Comparison of ENCODE assay signal across 8 cellular contexts in genomic region chr6:158040051-158040803, GRCh38. TPM values are rescaled to one million over a fixed set of nuclear protein-coding genes. Genes with fewer than 3 reads are reported as not detected.
A peak's percentile ranks its signal among the peaks of the same experiment; 100 is the strongest.
DNase-seq lines count a peak whose midpoint lies in the region; ATAC-seq and TF ChIP-seq lines count a peak whose summit lies in the region.

No MANE protein-coding gene starts in this region.

- H3K27me3 Mint-ChIP-seq in stimulated activated naive CD8-positive, alpha-beta T cell treated with anti-CD3 and anti-CD28 coated beads, Interleukin-15, Interleukin-2, amounts not matched to agents 100 ng/mL and 50 ng/mL, for 24 hours = no peaks in the 10 kb centered on the region
- no peaks in the 10 kb centered on the region for H3K27me3 Mint-ChIP-seq in CD8-positive, alpha-beta T cell (ENCODE audit: low read depth)

- H3K4me3 Mint-ChIP-seq in stimulated activated naive CD8-positive, alpha-beta T cell treated with anti-CD3 and anti-CD28 coated beads, Interleukin-15, Interleukin-2, amounts not matched to agents 100 ng/mL and 50 ng/mL, for 24 hours = no peak overlapping the region
- no peak overlapping the region for H3K4me3 Mint-ChIP-seq in CD8-positive, alpha-beta T cell

- no peak for TF ChIP-seq POLR2A in NB4 (IDR thresholded peaks at IDR 0.05; ENCODE audit: extremely low read depth, insufficient read length)

- CTCF ChIA-PET in A673 (lab: Charles Lee) = interaction anchor here (0.6 kb wide), 1 partner anchor 21 kb away, joined by 4 read pairs; no protein-coding TSS in a partner anchor
- CTCF ChIA-PET in CD8-positive, alpha-beta T cell (lab: Charles Lee) = interaction anchor here (0.7 to 2.4 kb wide), 3 partner anchors 14 to 69 kb away, joined by 3 to 11 read pairs (median 3); no protein-coding TSS in a partner anchor

- intact Hi-C loops in A673 (cut with micrococcal nuclease; ENCODE audit: unreplicated experiment) = no loop called here
- intact Hi-C loops in CD8-positive, alpha-beta T cell (cut with DNase I, micrococcal nuclease) = no loop called here

- H3K36me3 Mint-ChIP-seq in stimulated activated naive CD8-positive, alpha-beta T cell treated with anti-CD3 and anti-CD28 coated beads, Interleukin-15, Interleukin-2, amounts not matched to agents 100 ng/mL and 50 ng/mL, for 24 hours (ENCODE audit: low read depth) = peaks cover 37% of the 10 kb centered on the region
- peaks cover 52% of the 10 kb centered on the region for H3K36me3 Mint-ChIP-seq in CD8-positive, alpha-beta T cell

- no peak overlapping the region for H3K4me3 ChIP-seq in A673 (ENCODE audit: low read depth, low read length, poor library complexity, severe bottlenecking)
- no peak overlapping the region for H3K4me3 ChIP-seq in NB4 (ENCODE audit: low read depth, low read length)
- H3K4me3 ChIP-seq in CD8-positive, alpha-beta T cell (ENCODE audit: low read depth, low read length) = no peak overlapping the region

- peaks cover 41% of the 10 kb centered on the region for H3K4me1 Mint-ChIP-seq in stimulated activated naive CD8-positive, alpha-beta T cell treated with anti-CD3 and anti-CD28 coated beads, Interleukin-15, Interleukin-2, amounts not matched to agents 100 ng/mL and 50 ng/mL, for 24 hours (ENCODE audit: low read depth)
- peaks cover 13% of the 10 kb centered on the region for H3K4me1 Mint-ChIP-seq in CD8-positive, alpha-beta T cell (ENCODE audit: low read depth)

- BruUV-seq in A673 (replicated peaks; lab: Mats Ljungman, UMichigan) = no TSS peak

- POLR2A ChIA-PET in A673 (lab: Charles Lee; ENCODE audit: low non-redundant PET) = no interaction called here
- POLR2A ChIA-PET in CD8-positive, alpha-beta T cell (lab: Charles Lee) = no interaction called here

- no peaks in the 10 kb centered on the region for H3K9me3 ChIP-seq in A673 (ENCODE audit: low read depth, low read length, poor library complexity, severe bottlenecking)
- no peaks in the 10 kb centered on the region for H3K9me3 ChIP-seq in CD8-positive, alpha-beta T cell (ENCODE audit: low read length)

- peak; percentile 89 for ATAC-seq in GM18868 (IDR thresholded peaks at IDR 0.05; ENCODE audit: unreplicated experiment)
- ATAC-seq in GM21526 (IDR thresholded peaks at IDR 0.05; ENCODE audit: low FRiP score, unreplicated experiment) = no peak
- ATAC-seq in CD8-positive, alpha-beta T cell = no peak

- peak overlapping the region; percentile 45 for H3K27ac ChIP-seq in A673 (ENCODE audit: low read depth, low read length, poor library complexity, severe bottlenecking)
- H3K27ac ChIP-seq in CD8-positive, alpha-beta T cell (ENCODE audit: low read depth, low read length) = no peak overlapping the region

- peaks cover 4% of the 10 kb centered on the region for H3K36me3 ChIP-seq in A673 (ENCODE audit: insufficient read depth, low read length, poor library complexity, severe bottlenecking)
- no peaks in the 10 kb centered on the region for H3K36me3 ChIP-seq in CD8-positive, alpha-beta T cell (ENCODE audit: insufficient read depth, low read length)

- H3K27ac Mint-ChIP-seq in stimulated activated naive CD8-positive, alpha-beta T cell treated with anti-CD3 and anti-CD28 coated beads, Interleukin-15, Interleukin-2, amounts not matched to agents 100 ng/mL and 50 ng/mL, for 24 hours = peak overlapping the region; percentile 77
- no peak overlapping the region for H3K27ac Mint-ChIP-seq in CD8-positive, alpha-beta T cell

- H3K4me1 ChIP-seq in A673 (ENCODE audit: insufficient read depth, low read length, poor library complexity, severe bottlenecking) = peaks cover 34% of the 10 kb centered on the region
- H3K4me1 ChIP-seq in CD8-positive, alpha-beta T cell (ENCODE audit: insufficient read depth, low read length) = peaks cover 6% of the 10 kb centered on the region

- H3K27me3 ChIP-seq in A673 (replicated peaks; ENCODE audit: insufficient read depth, low read depth, low read length, poor library complexity) = no peaks in the 10 kb centered on the region
- H3K27me3 ChIP-seq in CD8-positive, alpha-beta T cell (ENCODE audit: insufficient read depth, low read length) = no peaks in the 10 kb centered on the region

- DNase-seq in A673 (ENCODE audit: low spot score) (peak; percentile 80), NB4 (ENCODE audit: low read depth) (peak; percentile 95), amniotic epithelial cell (ENCODE audit: low read depth) (peak; percentile 99), inferior parietal cortex (ENCODE audit: extremely low spot score) (peak; percentile 75)
- no peak for DNase-seq in CD8-positive, alpha-beta T cell

- TF ChIP-seq CTCF in A673 (conservative IDR thresholded peaks at IDR 0.05; ENCODE audit: low read depth, low read length) (no peak), NB4 (IDR thresholded peaks at IDR 0.05; ENCODE audit: low read depth, low read length) (no peak)
- no peak for TF ChIP-seq CTCF in CD8-positive, alpha-beta T cell (IDR thresholded peaks at IDR 0.05)

- H3K9me3 Mint-ChIP-seq in stimulated activated naive CD8-positive, alpha-beta T cell treated with anti-CD3 and anti-CD28 coated beads, Interleukin-15, Interleukin-2, amounts not matched to agents 100 ng/mL and 50 ng/mL, for 24 hours = no peaks in the 10 kb centered on the region
- no peaks in the 10 kb centered on the region for H3K9me3 Mint-ChIP-seq in CD8-positive, alpha-beta T cell

RNA-seq across cellular contexts. Expression of gene SYNJ2, which starts 58.6 kb away (rescaled TPM):
- 34.5 and 37.0 TPM in 2 replicates for total RNA-seq in A673 (2021)
- total RNA-seq in CD8-positive, alpha-beta T cell = 10 to 100 TPM; 28.4 to 29.5 TPM

Comparison
In these comparisons a context has a peak if more than half of its experiments do, and no peak if none do; other contexts are left out.
1. DNase-seq: peak in A673 (single experiment), NB4 (single experiment), amniotic epithelial cell (single experiment) and inferior parietal cortex (single experiment); none in CD8-positive, alpha-beta T cell (0 of 7).